In the genomic region with DNA sequence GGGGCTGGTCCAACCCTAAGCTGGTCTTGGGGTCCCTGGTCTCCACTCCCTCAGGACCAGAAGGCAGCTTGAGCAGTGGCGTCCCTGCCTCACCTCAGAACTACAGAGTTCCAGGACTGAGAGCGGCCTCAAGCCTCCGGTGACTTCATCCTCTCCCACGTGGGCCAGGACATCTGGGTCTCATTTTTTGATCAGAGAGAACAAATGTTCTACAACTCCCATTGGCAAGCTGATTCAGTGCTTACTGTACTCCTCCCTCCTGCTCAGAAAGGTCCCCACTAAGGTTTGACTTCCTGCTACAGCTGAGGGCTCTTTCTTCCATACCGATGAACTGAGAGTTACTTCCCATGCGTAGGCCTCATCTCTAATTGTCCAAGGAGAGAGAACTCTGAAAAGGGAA, we compare ENCODE assay signal across 2 cellular contexts.
TF ChIP-seq lines count a peak whose summit lies in the region.

No MANE protein-coding gene starts in this region.

TF ChIP-seq in IMR-90, 13 proteins besides CTCF, POLR2A, EP300 and RAD21:
- TF ChIP-seq FOS (IDR thresholded peaks at IDR 0.05; ENCODE audit: low read depth, low read length) (no peak), CEBPB (IDR thresholded peaks at IDR 0.05; ENCODE audit: low read depth, low read length) (no peak), CHD1 (IDR thresholded peaks at IDR 0.05; ENCODE audit: low read depth, low read length) (no peak), MAZ (IDR thresholded peaks at IDR 0.05; ENCODE audit: borderline replicate concordance, low read depth, low read length) (no peak), BHLHE40 (IDR thresholded peaks at IDR 0.05; ENCODE audit: low read depth, low read length) (no peak), MXI1 (IDR thresholded peaks at IDR 0.05; ENCODE audit: borderline replicate concordance, low read depth, low read length) (no peak), RFX5 (IDR thresholded peaks at IDR 0.05; ENCODE audit: low read depth, low read length) (no peak), NFE2L2 (IDR thresholded peaks at IDR 0.05; ENCODE audit: low read depth, low read length) (no peak), RCOR1 (IDR thresholded peaks at IDR 0.05; ENCODE audit: insufficient replicate concordance, low read length) (no peak), MAFK (IDR thresholded peaks at IDR 0.05; ENCODE audit: low read depth, low read length) (no peak), SMC3 (IDR thresholded peaks at IDR 0.05; ENCODE audit: low read depth, low read length) (no peak)
- TF ChIP-seq, protein P1, sequence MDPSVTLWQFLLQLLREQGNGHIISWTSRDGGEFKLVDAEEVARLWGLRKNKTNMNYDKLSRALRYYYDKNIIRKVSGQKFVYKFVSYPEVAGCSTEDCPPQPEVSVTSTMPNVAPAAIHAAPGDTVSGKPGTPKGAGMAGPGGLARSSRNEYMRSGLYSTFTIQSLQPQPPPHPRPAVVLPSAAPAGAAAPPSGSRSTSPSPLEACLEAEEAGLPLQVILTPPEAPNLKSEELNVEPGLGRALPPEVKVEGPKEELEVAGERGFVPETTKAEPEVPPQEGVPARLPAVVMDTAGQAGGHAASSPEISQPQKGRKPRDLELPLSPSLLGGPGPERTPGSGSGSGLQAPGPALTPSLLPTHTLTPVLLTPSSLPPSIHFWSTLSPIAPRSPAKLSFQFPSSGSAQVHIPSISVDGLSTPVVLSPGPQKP (IDR thresholded peaks at IDR 0.05; ENCODE audit: borderline replicate concordance, low read depth, low read length), result no peak
- TF ChIP-seq, protein P2, sequence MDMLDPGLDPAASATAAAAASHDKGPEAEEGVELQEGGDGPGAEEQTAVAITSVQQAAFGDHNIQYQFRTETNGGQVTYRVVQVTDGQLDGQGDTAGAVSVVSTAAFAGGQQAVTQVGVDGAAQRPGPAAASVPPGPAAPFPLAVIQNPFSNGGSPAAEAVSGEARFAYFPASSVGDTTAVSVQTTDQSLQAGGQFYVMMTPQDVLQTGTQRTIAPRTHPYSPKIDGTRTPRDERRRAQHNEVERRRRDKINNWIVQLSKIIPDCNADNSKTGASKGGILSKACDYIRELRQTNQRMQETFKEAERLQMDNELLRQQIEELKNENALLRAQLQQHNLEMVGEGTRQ (IDR thresholded peaks at IDR 0.05; ENCODE audit: low read depth, low read length), result no peak
TF ChIP-seq in IMR-90: peak in this region for 0.

TF ChIP-seq in H1, 55 proteins besides CTCF, POLR2A, EP300 and RAD21:
- no peak for TF ChIP-seq RNF2 (IDR thresholded peaks at IDR 0.05; ENCODE audit: borderline replicate concordance, low read depth, low read length, missing control alignments, poor library complexity, severe bottlenecking)
- no peak for TF ChIP-seq SUZ12 (IDR thresholded peaks at IDR 0.05; ENCODE audit: low read length)
- no peak for TF ChIP-seq NANOG (IDR thresholded peaks at IDR 0.05; ENCODE audit: insufficient read depth, low read depth, low read length, poor library complexity, severe bottlenecking)
- TF ChIP-seq CTBP2 (IDR thresholded peaks at IDR 0.05; ENCODE audit: borderline replicate concordance, insufficient read depth, insufficient read length, low read length), result no peak
- TF ChIP-seq CBX5 (IDR thresholded peaks at IDR 0.05; ENCODE audit: low read depth, low read length), result no peak
- TF ChIP-seq BRCA1 (IDR thresholded peaks at IDR 0.05; ENCODE audit: low read depth, low read length), result no peak
- no peak for TF ChIP-seq KDM4A (IDR thresholded peaks at IDR 0.05; ENCODE audit: low read depth, low read length, severe bottlenecking)
- no peak for TF ChIP-seq JUN (IDR thresholded peaks at IDR 0.05; ENCODE audit: low read depth, low read length)
- no peak for TF ChIP-seq FOSL1 (IDR thresholded peaks at IDR 0.05; ENCODE audit: insufficient read depth, low read depth, low read length)
- no peak for TF ChIP-seq SP2 (IDR thresholded peaks at IDR 0.05; ENCODE audit: low read length)
- TF ChIP-seq RXRA (IDR thresholded peaks at IDR 0.05; ENCODE audit: insufficient read depth, low read depth, low read length), result no peak
- TF ChIP-seq, protein P3, sequence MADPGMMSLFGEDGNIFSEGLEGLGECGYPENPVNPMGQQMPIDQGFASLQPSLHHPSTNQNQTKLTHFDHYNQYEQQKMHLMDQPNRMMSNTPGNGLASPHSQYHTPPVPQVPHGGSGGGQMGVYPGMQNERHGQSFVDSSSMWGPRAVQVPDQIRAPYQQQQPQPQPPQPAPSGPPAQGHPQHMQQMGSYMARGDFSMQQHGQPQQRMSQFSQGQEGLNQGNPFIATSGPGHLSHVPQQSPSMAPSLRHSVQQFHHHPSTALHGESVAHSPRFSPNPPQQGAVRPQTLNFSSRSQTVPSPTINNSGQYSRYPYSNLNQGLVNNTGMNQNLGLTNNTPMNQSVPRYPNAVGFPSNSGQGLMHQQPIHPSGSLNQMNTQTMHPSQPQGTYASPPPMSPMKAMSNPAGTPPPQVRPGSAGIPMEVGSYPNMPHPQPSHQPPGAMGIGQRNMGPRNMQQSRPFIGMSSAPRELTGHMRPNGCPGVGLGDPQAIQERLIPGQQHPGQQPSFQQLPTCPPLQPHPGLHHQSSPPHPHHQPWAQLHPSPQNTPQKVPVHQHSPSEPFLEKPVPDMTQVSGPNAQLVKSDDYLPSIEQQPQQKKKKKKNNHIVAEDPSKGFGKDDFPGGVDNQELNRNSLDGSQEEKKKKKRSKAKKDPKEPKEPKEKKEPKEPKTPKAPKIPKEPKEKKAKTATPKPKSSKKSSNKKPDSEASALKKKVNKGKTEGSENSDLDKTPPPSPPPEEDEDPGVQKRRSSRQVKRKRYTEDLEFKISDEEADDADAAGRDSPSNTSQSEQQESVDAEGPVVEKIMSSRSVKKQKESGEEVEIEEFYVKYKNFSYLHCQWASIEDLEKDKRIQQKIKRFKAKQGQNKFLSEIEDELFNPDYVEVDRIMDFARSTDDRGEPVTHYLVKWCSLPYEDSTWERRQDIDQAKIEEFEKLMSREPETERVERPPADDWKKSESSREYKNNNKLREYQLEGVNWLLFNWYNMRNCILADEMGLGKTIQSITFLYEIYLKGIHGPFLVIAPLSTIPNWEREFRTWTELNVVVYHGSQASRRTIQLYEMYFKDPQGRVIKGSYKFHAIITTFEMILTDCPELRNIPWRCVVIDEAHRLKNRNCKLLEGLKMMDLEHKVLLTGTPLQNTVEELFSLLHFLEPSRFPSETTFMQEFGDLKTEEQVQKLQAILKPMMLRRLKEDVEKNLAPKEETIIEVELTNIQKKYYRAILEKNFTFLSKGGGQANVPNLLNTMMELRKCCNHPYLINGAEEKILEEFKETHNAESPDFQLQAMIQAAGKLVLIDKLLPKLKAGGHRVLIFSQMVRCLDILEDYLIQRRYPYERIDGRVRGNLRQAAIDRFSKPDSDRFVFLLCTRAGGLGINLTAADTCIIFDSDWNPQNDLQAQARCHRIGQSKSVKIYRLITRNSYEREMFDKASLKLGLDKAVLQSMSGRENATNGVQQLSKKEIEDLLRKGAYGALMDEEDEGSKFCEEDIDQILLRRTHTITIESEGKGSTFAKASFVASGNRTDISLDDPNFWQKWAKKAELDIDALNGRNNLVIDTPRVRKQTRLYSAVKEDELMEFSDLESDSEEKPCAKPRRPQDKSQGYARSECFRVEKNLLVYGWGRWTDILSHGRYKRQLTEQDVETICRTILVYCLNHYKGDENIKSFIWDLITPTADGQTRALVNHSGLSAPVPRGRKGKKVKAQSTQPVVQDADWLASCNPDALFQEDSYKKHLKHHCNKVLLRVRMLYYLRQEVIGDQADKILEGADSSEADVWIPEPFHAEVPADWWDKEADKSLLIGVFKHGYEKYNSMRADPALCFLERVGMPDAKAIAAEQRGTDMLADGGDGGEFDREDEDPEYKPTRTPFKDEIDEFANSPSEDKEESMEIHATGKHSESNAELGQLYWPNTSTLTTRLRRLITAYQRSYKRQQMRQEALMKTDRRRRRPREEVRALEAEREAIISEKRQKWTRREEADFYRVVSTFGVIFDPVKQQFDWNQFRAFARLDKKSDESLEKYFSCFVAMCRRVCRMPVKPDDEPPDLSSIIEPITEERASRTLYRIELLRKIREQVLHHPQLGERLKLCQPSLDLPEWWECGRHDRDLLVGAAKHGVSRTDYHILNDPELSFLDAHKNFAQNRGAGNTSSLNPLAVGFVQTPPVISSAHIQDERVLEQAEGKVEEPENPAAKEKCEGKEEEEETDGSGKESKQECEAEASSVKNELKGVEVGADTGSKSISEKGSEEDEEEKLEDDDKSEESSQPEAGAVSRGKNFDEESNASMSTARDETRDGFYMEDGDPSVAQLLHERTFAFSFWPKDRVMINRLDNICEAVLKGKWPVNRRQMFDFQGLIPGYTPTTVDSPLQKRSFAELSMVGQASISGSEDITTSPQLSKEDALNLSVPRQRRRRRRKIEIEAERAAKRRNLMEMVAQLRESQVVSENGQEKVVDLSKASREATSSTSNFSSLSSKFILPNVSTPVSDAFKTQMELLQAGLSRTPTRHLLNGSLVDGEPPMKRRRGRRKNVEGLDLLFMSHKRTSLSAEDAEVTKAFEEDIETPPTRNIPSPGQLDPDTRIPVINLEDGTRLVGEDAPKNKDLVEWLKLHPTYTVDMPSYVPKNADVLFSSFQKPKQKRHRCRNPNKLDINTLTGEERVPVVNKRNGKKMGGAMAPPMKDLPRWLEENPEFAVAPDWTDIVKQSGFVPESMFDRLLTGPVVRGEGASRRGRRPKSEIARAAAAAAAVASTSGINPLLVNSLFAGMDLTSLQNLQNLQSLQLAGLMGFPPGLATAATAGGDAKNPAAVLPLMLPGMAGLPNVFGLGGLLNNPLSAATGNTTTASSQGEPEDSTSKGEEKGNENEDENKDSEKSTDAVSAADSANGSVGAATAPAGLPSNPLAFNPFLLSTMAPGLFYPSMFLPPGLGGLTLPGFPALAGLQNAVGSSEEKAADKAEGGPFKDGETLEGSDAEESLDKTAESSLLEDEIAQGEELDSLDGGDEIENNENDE (IDR thresholded peaks at IDR 0.05; ENCODE audit: insufficient replicate concordance, low read length), result no peak
- TF ChIP-seq MAFK (IDR thresholded peaks at IDR 0.05; ENCODE audit: low read depth, low read length), result no peak
- no peak for TF ChIP-seq TEAD4 (IDR thresholded peaks at IDR 0.05; ENCODE audit: low read depth, low read length)
- TF ChIP-seq KDM1A (IDR thresholded peaks at IDR 0.05; ENCODE audit: borderline replicate concordance, low read length), result no peak
- TF ChIP-seq GABPA (IDR thresholded peaks at IDR 0.05; ENCODE audit: borderline replicate concordance, insufficient read depth, low read length), result no peak
- no peak for TF ChIP-seq POLR2AphosphoS5 (IDR thresholded peaks at IDR 0.05; ENCODE audit: low read depth, low read length)
- no peak for TF ChIP-seq BCL11A (IDR thresholded peaks at IDR 0.05; ENCODE audit: low read depth in 2 of 2, low read length in 2 of 2)
- TF ChIP-seq PHF8 (conservative IDR thresholded peaks at IDR 0.05; ENCODE audit: low read depth, low read length), result no peak
